ENCODE assay signal across 23 cellular contexts in the genomic region with DNA sequence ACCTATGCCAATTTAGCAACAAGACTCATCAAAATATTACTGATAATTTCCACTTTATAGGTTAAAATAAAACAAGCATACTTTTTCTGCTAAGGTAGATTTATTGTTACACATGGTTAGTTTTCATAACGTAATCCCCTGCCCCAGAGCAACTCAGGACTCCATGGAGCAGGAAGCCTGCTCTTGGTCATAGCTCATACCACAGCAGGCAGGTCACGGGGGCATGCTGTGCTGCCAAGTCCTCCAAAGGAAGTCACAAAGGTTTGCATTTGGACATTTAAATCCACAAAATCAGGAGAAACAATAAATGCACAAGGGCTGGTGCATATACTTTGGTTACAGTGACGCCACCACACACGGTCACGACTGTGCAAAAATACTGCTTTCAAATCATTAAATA. TPM values are rescaled to one million over a fixed set of nuclear protein-coding genes. Genes with fewer than 3 reads are reported as not detected.
DNase-seq lines count a peak whose midpoint lies in the region; ATAC-seq and TF ChIP-seq lines count a peak whose summit lies in the region.
"Had no signal": no experiment of that assay in that cellular context is flagged by ENCODE, and none has a peak within 500 bp of the region (broad histone marks: within the 10 kb centered on the region; RNA-seq: fewer than 3 reads in every experiment).

No MANE protein-coding gene starts in this region.

- H3K9me3 ChIP-seq in mesenchymal stem cell (ENCODE audit: control insufficient read depth, low read length), result peaks cover 3% of the 10 kb centered on the region

- H3K27me3 ChIP-seq in mesenchymal stem cell (ENCODE audit: control insufficient read depth in 1 of 2, insufficient read depth in 1 of 2, low read length in 2 of 2), result no peaks in the 10 kb centered on the region

- no peak overlapping the region for H3K4ac ChIP-seq in mesenchymal stem cell (ENCODE audit: low read depth in 1 of 2, low read length in 2 of 2)

- no peak overlapping the region for H3K14ac ChIP-seq in mesenchymal stem cell (ENCODE audit: low read length in 2 of 2)

- no peak overlapping the region for H2BK15ac ChIP-seq in mesenchymal stem cell (ENCODE audit: low read depth, poor library complexity, severe bottlenecking)

- H3K27me3 Mint-ChIP-seq in WTC11 (ENCODE audit: low read depth), result no peaks in the 10 kb centered on the region
- H3K27me3 Mint-ChIP-seq: CD4-positive, alpha-beta memory T cell had no signal

- TF ChIP-seq CTCF in WTC11 (IDR thresholded peaks at IDR 0.05), result no peak
- no peak for TF ChIP-seq CTCF in choroid plexus epithelial cell (conservative IDR thresholded peaks at IDR 0.05; ENCODE audit: low read depth, low read length)

- no peak overlapping the region for H2BK5ac ChIP-seq in mesenchymal stem cell (ENCODE audit: low read depth, low read length, poor library complexity, severe bottlenecking)

- no peak overlapping the region for H2BK12ac ChIP-seq in mesenchymal stem cell (ENCODE audit: low read length in 2 of 2)

- WGBS in mesenchymal stem cell, result 94% methylated on average over 5 of the region's 5 CpGs

- CTCF ChIA-PET in WTC11 (lab: Charles Lee), result no interaction called here

- H3K9me3 Mint-ChIP-seq in WTC11, result no peaks in the 10 kb centered on the region
- H3K9me3 Mint-ChIP-seq: CD4-positive, alpha-beta memory T cell; H9 had no signal

- no peak overlapping the region for H3K4me3 ChIP-seq in choroid plexus epithelial cell (ENCODE audit: low read depth, low read length)
- no peak overlapping the region for H3K4me3 ChIP-seq in mesenchymal stem cell (ENCODE audit: insufficient read depth in 1 of 2, low read depth in 1 of 2, low read length in 2 of 2)
- H3K4me3 ChIP-seq: GM23248 had no signal

- no peak overlapping the region for H3K4me2 ChIP-seq in mesenchymal stem cell (ENCODE audit: low read length, poor library complexity, severe bottlenecking)

- no peak for ATAC-seq in WTC11
- no peak for ATAC-seq in esophagus mucosa
- ATAC-seq: Panc1 had no signal

- H3K36me3 Mint-ChIP-seq in WTC11, result peaks cover 73% of the 10 kb centered on the region

- H3K9ac ChIP-seq in mesenchymal stem cell (ENCODE audit: low read length), result no peak overlapping the region
- H3K9ac ChIP-seq: GM23248 had no signal

- H3K27ac Mint-ChIP-seq in WTC11, result 0 out of 2 replicates have a peak overlapping the region, but pooled peaks have one; percentile 19

- H3K4me1 ChIP-seq in mesenchymal stem cell (ENCODE audit: control insufficient read depth, insufficient read depth, low read depth, low read length), result peaks cover 9% of the 10 kb centered on the region

- H3K27ac ChIP-seq in mesenchymal stem cell (ENCODE audit: low read length, poor library complexity, severe bottlenecking), result peak overlapping the region; percentile 64
- H3K27ac ChIP-seq: GM23248, RWPE1 had no signal

- DNase-seq in WTC11 (ENCODE audit: low spot score), result no peak
- peak; percentile 56 for DNase-seq in choroid plexus epithelial cell (ENCODE audit: low read depth)
- peak; percentile 30 for DNase-seq in glomerular visceral epithelial cell (ENCODE audit: extremely low spot score)
- no peak for DNase-seq in mesenchymal stem cell
- no peak for DNase-seq in KG1 (lab: John Stamatoyannopoulos, UW)
- no peak for DNase-seq in NCI-H82 treated with DMSO at 0.1 percent for 48 hours (lab: John Stamatoyannopoulos, UW; ENCODE audit: unreplicated experiment)
- DNase-seq: C1 segment of cervical spinal cord; CD4-positive, alpha-beta memory T cell; COR-L47; DMS53; GM23248; H9; KBM-7; NCI-H1048; NCI-H1417; NCI-H1694; NCI-H2029 treated with DMSO at 0.1 percent for 48 hours; NCI-H2227 treated with DMSO at 0.1 percent for 48 hours; NCI-H526 treated with DMSO at 0.1 percent for 48 hours; SHP77 treated with DMSO at 0.1 percent for 48 hours had no signal

- peaks cover 30% of the 10 kb centered on the region for H3K79me1 ChIP-seq in mesenchymal stem cell (replicated peaks; ENCODE audit: low read length, poor library complexity, severe bottlenecking)

- H2AK5ac ChIP-seq in mesenchymal stem cell (ENCODE audit: low read length, severe bottlenecking), result no peak overlapping the region

- H3K18ac ChIP-seq in mesenchymal stem cell (ENCODE audit: low read depth in 1 of 2, low read length in 2 of 2), result no peak overlapping the region

- no peak overlapping the region for H4K91ac ChIP-seq in mesenchymal stem cell (ENCODE audit: low read length)

- POLR2A ChIA-PET in WTC11 (lab: Charles Lee), result interaction anchor here (0.6 kb wide), 1 partner anchor 9 kb away, joined by 3 read pairs; no protein-coding TSS in a partner anchor

- no peak overlapping the region for H2BK120ac ChIP-seq in mesenchymal stem cell (ENCODE audit: low read depth, low read length)

- H3K4me1 Mint-ChIP-seq in WTC11, result no peaks in the 10 kb centered on the region
- H3K4me1 Mint-ChIP-seq: CD4-positive, alpha-beta memory T cell; H9 had no signal

- peaks cover 32 to 92% of the 10 kb centered on the region in 2 experiments for H3K36me3 ChIP-seq in mesenchymal stem cell (ENCODE audit: control insufficient read depth in 1 of 2, insufficient read depth in 2 of 2, low read depth in 1 of 2, low read length in 2 of 2)

- H4K8ac ChIP-seq in mesenchymal stem cell (ENCODE audit: low read length), result no peak overlapping the region

- H3K4me3 Mint-ChIP-seq in WTC11, result no peak overlapping the region
- H3K4me3 Mint-ChIP-seq: CD4-positive, alpha-beta memory T cell; H9 had no signal

- no peak overlapping the region for H3K23ac ChIP-seq in mesenchymal stem cell (ENCODE audit: low read length in 2 of 2)

- no peak overlapping the region for H2AFZ ChIP-seq in mesenchymal stem cell (ENCODE audit: low read depth, low read length)
- H2AFZ ChIP-seq: GM23248 had no signal

TF ChIP-seq in WTC11, 78 proteins besides CTCF, POLR2A, EP300 and RAD21 (continues in another document):
- TF ChIP-seq FOXJ3 (CRISPR knock-in tag; IDR thresholded peaks at IDR 0.05; ENCODE audit: borderline replicate concordance) (no peak), NR1H2 (CRISPR knock-in tag; IDR thresholded peaks at IDR 0.05) (no peak), JAZF1 (CRISPR knock-in tag; IDR thresholded peaks at IDR 0.05) (no peak), EMX1 (CRISPR knock-in tag; IDR thresholded peaks at IDR 0.05) (no peak), AFF4 (CRISPR knock-in tag; IDR thresholded peaks at IDR 0.05; ENCODE audit: borderline replicate concordance) (no peak), ZNF512 (CRISPR knock-in tag; IDR thresholded peaks at IDR 0.05; ENCODE audit: borderline replicate concordance) (no peak)
- TF ChIP-seq, protein P1, sequence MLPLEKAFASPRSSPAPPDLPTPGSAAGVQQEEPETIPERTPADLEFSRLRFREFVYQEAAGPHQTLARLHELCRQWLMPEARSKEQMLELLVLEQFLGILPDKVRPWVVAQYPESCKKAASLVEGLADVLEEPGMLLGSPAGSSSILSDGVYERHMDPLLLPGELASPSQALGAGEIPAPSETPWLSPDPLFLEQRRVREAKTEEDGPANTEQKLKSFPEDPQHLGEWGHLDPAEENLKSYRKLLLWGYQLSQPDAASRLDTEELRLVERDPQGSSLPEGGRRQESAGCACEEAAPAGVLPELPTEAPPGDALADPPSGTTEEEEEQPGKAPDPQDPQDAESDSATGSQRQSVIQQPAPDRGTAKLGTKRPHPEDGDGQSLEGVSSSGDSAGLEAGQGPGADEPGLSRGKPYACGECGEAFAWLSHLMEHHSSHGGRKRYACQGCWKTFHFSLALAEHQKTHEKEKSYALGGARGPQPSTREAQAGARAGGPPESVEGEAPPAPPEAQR (CRISPR knock-in tag; IDR thresholded peaks at IDR 0.05), result no peak

RNA-seq across cellular contexts. Expression of gene GZF1, which starts 12.5 kb away (rescaled TPM):
- total RNA-seq in WTC11 (2021) (9.5 to 11.2 TPM (median 10.1 TPM) in 3 replicates), esophagus mucosa (3.6 TPM)
- 5.8 TPM for polyA plus RNA-seq in mesenchymal stem cell (2013, experiment 1 of 2)
- 6.2 TPM for polyA plus RNA-seq in mesenchymal stem cell (2013, experiment 2 of 2)

RNA-seq across cellular contexts. Expression of gene NXT1, which starts 23.9 kb away (rescaled TPM):
- total RNA-seq in WTC11 (2021), result 18.5 to 19.5 TPM (median 18.8 TPM) in 3 replicates
- 17.2 TPM for polyA plus RNA-seq in mesenchymal stem cell (2013, experiment 1 of 2)
- 18.1 TPM for polyA plus RNA-seq in mesenchymal stem cell (2013, experiment 2 of 2)
- total RNA-seq in esophagus mucosa, result 21.4 TPM

RNA-seq across cellular contexts. Expression of gene NAPB, which starts 46.8 kb away (rescaled TPM):
- total RNA-seq in WTC11 (2021), result 12.9 to 15.1 TPM (median 13.3 TPM) in 3 replicates
- polyA plus RNA-seq in mesenchymal stem cell (2013, experiment 1 of 2), result 4.6 TPM
- 4.0 TPM for polyA plus RNA-seq in mesenchymal stem cell (2013, experiment 2 of 2)
- total RNA-seq in esophagus mucosa, result 4.0 TPM

Comparison
In these comparisons a context has a peak if more than half of its experiments do, and no peak if none do; other contexts are left out.
1. DNase-seq: peak in choroid plexus epithelial cell (single experiment) and glomerular visceral epithelial cell (single experiment); none in WTC11 (single experiment), mesenchymal stem cell (single experiment), KG1 (single experiment) and NCI-H82 treated with DMSO at 0.1 percent for 48 hours (single experiment).